ENCODE assay signal across 34 cellular contexts in the genomic region with DNA sequence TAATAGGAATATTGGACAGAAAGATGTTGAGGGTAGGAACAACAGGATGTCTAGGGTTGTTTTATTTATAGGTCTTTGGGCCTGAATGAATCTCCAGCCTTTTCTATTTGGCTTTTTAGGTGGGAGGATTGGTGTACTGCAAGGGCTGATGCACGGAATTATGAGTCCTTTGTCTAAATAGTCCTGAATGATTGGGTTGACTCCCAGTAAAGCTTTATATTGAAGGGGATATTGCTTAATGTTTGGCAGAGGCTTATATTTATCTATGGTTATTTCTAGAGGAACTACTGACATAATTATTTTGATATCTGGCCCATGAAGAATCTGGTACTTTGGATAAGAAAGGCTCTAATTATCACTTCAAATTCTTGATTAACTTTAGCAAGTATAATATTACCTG.
"Had no signal": no experiment of that assay in that cellular context is flagged by ENCODE, and none has a peak within 500 bp of the region (broad histone marks: within the 10 kb centered on the region; RNA-seq: fewer than 3 reads in every experiment).

No MANE protein-coding gene starts in this region.

- H3K9me3 ChIP-seq: MG63 had no signal

- H3K27me3 ChIP-seq: MG63 had no signal

- H3K4me3 ChIP-seq: MG63 had no signal

- DNase-seq: Karpas-422, Kasumi-1, MG63, MM.1S, MV-4-11, NCI-H1048, NCI-H1092, NCI-H1092 treated with DMSO at 0.1 percent for 48 hours, NCI-H1105, NCI-H1105 treated with DMSO at 0.1 percent for 48 hours, NCI-H1417, NCI-H1417 treated with DMSO at 0.1 percent for 48 hours, NCI-H1436, NCI-H1436 treated with DMSO at 0.1 percent for 48 hours, NCI-H146, NCI-H1694, NCI-H1694 treated with DMSO at 0.1 percent for 48 hours, NCI-H187, NCI-H187 treated with DMSO at 0.1 percent for 48 hours, NCI-H1930, NCI-H2029, NCI-H2029 treated with DMSO at 0.1 percent for 48 hours, NCI-H2081, NCI-H2081 treated with DMSO at 0.1 percent for 48 hours, NCI-H2107, NCI-H2171, NCI-H2171 treated with DMSO at 0.1 percent for 48 hours, NCI-H2227 treated with DMSO at 0.1 percent for 48 hours, NCI-H226, NCI-H345, NCI-H446, NCI-H446 treated with DMSO at 0.1 percent for 48 hours, NCI-H510A, NCI-H510A treated with DMSO at 0.1 percent for 48 hours had no signal

- H3K36me3 ChIP-seq: MG63 had no signal
